ENCODE assay signal across 18 cellular contexts in genomic region chr1:175168782-175169181, GRCh38. TPM values are rescaled to one million over a fixed set of nuclear protein-coding genes. Genes with fewer than 3 reads are reported as not detected.
A peak's percentile ranks its signal among the peaks of the same experiment; 100 is the strongest.
DNase-seq lines count a peak whose midpoint lies in the region; ATAC-seq lines count a peak whose summit lies in the region.
"Had no signal": no experiment of that assay in that cellular context is flagged by ENCODE, and none has a peak within 500 bp of the region (broad histone marks: within the 10 kb centered on the region; RNA-seq: fewer than 3 reads in every experiment).

No MANE protein-coding gene starts in this region.

- peaks cover 77% of the 10 kb centered on the region for H3K36me3 Mint-ChIP-seq in activated T-cell treated with anti-CD3 and anti-CD28 coated beads, Interleukin-2, amount 50 U/mL, for 24 hours (ENCODE audit: low read depth)
- peaks cover 5 to 21% of the 10 kb centered on the region in 2 donors for H3K36me3 Mint-ChIP-seq in activated T-cell treated with anti-CD3 and anti-CD28 coated beads, Interleukin-2, amount 50 U/mL, for 72 hours (ENCODE audit: insufficient read depth in 2 of 2)
- peaks cover 51% of the 10 kb centered on the region for H3K36me3 Mint-ChIP-seq in activated T-helper 1 cell treated with anti-CD3 and anti-CD28 coated beads, Interleukin-12 subunit alpha, Interleukin-12 subunit beta, Interleukin-2, Interleukin-4 antibody, amounts not matched to agents 30 ng/mL and 10 ng/mL and 1 ng/mL, durations not matched to agents 14 hours and 24 hours and 36 hours (ENCODE audit: low read depth)
- H3K36me3 Mint-ChIP-seq in naive thymus-derived CD8-positive, alpha-beta T cell: peaks cover 7 to 88% (median 8%) of the 10 kb centered on the region in 3 donors

- intact Hi-C loops in activated T-helper 1 cell treated with anti-CD3 and anti-CD28 coated beads, Interleukin-12 subunit alpha, Interleukin-12 subunit beta, Interleukin-2, Interleukin-4 antibody, amounts not matched to agents 30 ng/mL and 10 ng/mL and 1 ng/mL, durations not matched to agents 14 hours and 24 hours and 36 hours (cut with micrococcal nuclease): no loop called here

- H3K27ac Mint-ChIP-seq in activated T-cell treated with anti-CD3 and anti-CD28 coated beads, Interleukin-2, amount 50 U/mL, for 24 hours: peak overlapping the region; percentile 83
- H3K27ac Mint-ChIP-seq in activated T-cell treated with anti-CD3 and anti-CD28 coated beads, Interleukin-2, amount 50 U/mL, for 72 hours: no peak overlapping the region
- peak overlapping the region; percentile 45 for H3K27ac Mint-ChIP-seq in activated T-helper 1 cell treated with anti-CD3 and anti-CD28 coated beads, Interleukin-12 subunit alpha, Interleukin-12 subunit beta, Interleukin-2, Interleukin-4 antibody, amounts not matched to agents 30 ng/mL and 10 ng/mL and 1 ng/mL, durations not matched to agents 14 hours and 24 hours and 36 hours
- peak overlapping the region in 7 of 10 donors; percentile 21 to 90 (median 64) for H3K27ac Mint-ChIP-seq in naive thymus-derived CD8-positive, alpha-beta T cell
- H3K27ac Mint-ChIP-seq: dendritic cell treated with granulocyte-macrophage colony-stimulating factor and Interleukin-4, amounts not matched to agents 40 ng/mL and 50 ng/mL, for 4 days had no signal

- no peaks in the 10 kb centered on the region for H3K9me3 Mint-ChIP-seq in activated T-cell treated with anti-CD3 and anti-CD28 coated beads, Interleukin-2, amount 50 U/mL, for 24 hours
- no peaks in the 10 kb centered on the region for H3K9me3 Mint-ChIP-seq in activated T-cell treated with anti-CD3 and anti-CD28 coated beads, Interleukin-2, amount 50 U/mL, for 72 hours
- no peaks in the 10 kb centered on the region for H3K9me3 Mint-ChIP-seq in activated T-helper 1 cell treated with anti-CD3 and anti-CD28 coated beads, Interleukin-12 subunit alpha, Interleukin-12 subunit beta, Interleukin-2, Interleukin-4 antibody, amounts not matched to agents 30 ng/mL and 10 ng/mL and 1 ng/mL, durations not matched to agents 14 hours and 24 hours and 36 hours
- no peaks in the 10 kb centered on the region for H3K9me3 Mint-ChIP-seq in naive thymus-derived CD8-positive, alpha-beta T cell
- H3K9me3 Mint-ChIP-seq: CD8-positive, alpha-beta T cell; dendritic cell treated with granulocyte-macrophage colony-stimulating factor and Interleukin-4, amounts not matched to agents 40 ng/mL and 50 ng/mL, for 4 days had no signal

- peaks cover 48% of the 10 kb centered on the region for H3K4me1 Mint-ChIP-seq in activated T-cell treated with anti-CD3 and anti-CD28 coated beads, Interleukin-2, amount 50 U/mL, for 24 hours (ENCODE audit: low read depth)
- peaks cover 41% of the 10 kb centered on the region for H3K4me1 Mint-ChIP-seq in activated T-cell treated with anti-CD3 and anti-CD28 coated beads, Interleukin-2, amount 50 U/mL, for 72 hours (ENCODE audit: low read depth)
- peaks cover 53% of the 10 kb centered on the region for H3K4me1 Mint-ChIP-seq in activated T-helper 1 cell treated with anti-CD3 and anti-CD28 coated beads, Interleukin-12 subunit alpha, Interleukin-12 subunit beta, Interleukin-2, Interleukin-4 antibody, amounts not matched to agents 30 ng/mL and 10 ng/mL and 1 ng/mL, durations not matched to agents 14 hours and 24 hours and 36 hours (ENCODE audit: low read depth)
- H3K4me1 Mint-ChIP-seq in naive thymus-derived CD8-positive, alpha-beta T cell: peaks cover 46 to 77% (median 55%) of the 10 kb centered on the region in 4 donors

- DNase-seq in activated T-cell treated with anti-CD3 and anti-CD28 coated beads, Interleukin-2, amount 50 U/mL, for 24 hours: no peak
- no peak for DNase-seq in activated T-cell treated with anti-CD3 and anti-CD28 coated beads, Interleukin-2, amount 50 U/mL, for 72 hours
- DNase-seq in NCI-H69 (lab: John Stamatoyannopoulos, UW) (peak; percentile 24), T-helper 1 cell (no peak)
- no peak for DNase-seq in activated T-helper 1 cell treated with anti-CD3 and anti-CD28 coated beads, Interleukin-12 subunit alpha, Interleukin-12 subunit beta, Interleukin-2, Interleukin-4 antibody, amounts not matched to agents 30 ng/mL and 10 ng/mL and 1 ng/mL, durations not matched to agents 14 hours and 24 hours and 36 hours (ENCODE audit: low spot score)
- DNase-seq in naive thymus-derived CD8-positive, alpha-beta T cell: no peak
- DNase-seq: ACHN; CD8-positive, alpha-beta T cell; DND-41; glutamatergic neuron; NCI-H524 treated with DMSO at 0.1 percent for 48 hours; ovary; sigmoid colon; T-helper 9 cell; upper lobe of right lung had no signal

- H3K4me3 Mint-ChIP-seq in activated T-cell treated with anti-CD3 and anti-CD28 coated beads, Interleukin-2, amount 50 U/mL, for 24 hours: no peak overlapping the region
- H3K4me3 Mint-ChIP-seq in activated T-cell treated with anti-CD3 and anti-CD28 coated beads, Interleukin-2, amount 50 U/mL, for 72 hours: no peak overlapping the region
- H3K4me3 Mint-ChIP-seq in activated T-helper 1 cell treated with anti-CD3 and anti-CD28 coated beads, Interleukin-12 subunit alpha, Interleukin-12 subunit beta, Interleukin-2, Interleukin-4 antibody, amounts not matched to agents 30 ng/mL and 10 ng/mL and 1 ng/mL, durations not matched to agents 14 hours and 24 hours and 36 hours: no peak overlapping the region
- no peak overlapping the region for H3K4me3 Mint-ChIP-seq in naive thymus-derived CD8-positive, alpha-beta T cell
- H3K4me3 Mint-ChIP-seq: CD8-positive, alpha-beta T cell; dendritic cell treated with granulocyte-macrophage colony-stimulating factor and Interleukin-4, amounts not matched to agents 40 ng/mL and 50 ng/mL, for 4 days had no signal

- POLR2A ChIA-PET in naive thymus-derived CD8-positive, alpha-beta T cell (lab: Charles Lee): interaction anchor here (1.0 to 1.2 kb wide), 2 partner anchors 14 to 20 kb away, joined by 3 read pairs; no protein-coding TSS in a partner anchor

- ATAC-seq in activated T-cell treated with anti-CD3 and anti-CD28 coated beads, Interleukin-2, amount 50 U/mL, for 72 hours (replicated peaks in 1 of 2): no peak
- ATAC-seq in naive thymus-derived CD8-positive, alpha-beta T cell: no peak
- ATAC-seq in HG02973 (IDR thresholded peaks at IDR 0.05; ENCODE audit: unreplicated experiment) (no peak), GM18502 (IDR thresholded peaks at IDR 0.05; ENCODE audit: poor library complexity, unreplicated experiment) (no peak)
- ATAC-seq: CD8-positive, alpha-beta T cell; upper lobe of right lung had no signal

- H3K27me3 Mint-ChIP-seq in activated T-cell treated with anti-CD3 and anti-CD28 coated beads, Interleukin-2, amount 50 U/mL, for 24 hours: no peaks in the 10 kb centered on the region
- H3K27me3 Mint-ChIP-seq in activated T-cell treated with anti-CD3 and anti-CD28 coated beads, Interleukin-2, amount 50 U/mL, for 72 hours (ENCODE audit: low read depth): no peaks in the 10 kb centered on the region
- H3K27me3 Mint-ChIP-seq in activated T-helper 1 cell treated with anti-CD3 and anti-CD28 coated beads, Interleukin-12 subunit alpha, Interleukin-12 subunit beta, Interleukin-2, Interleukin-4 antibody, amounts not matched to agents 30 ng/mL and 10 ng/mL and 1 ng/mL, durations not matched to agents 14 hours and 24 hours and 36 hours (ENCODE audit: insufficient read depth): no peaks in the 10 kb centered on the region
- no peaks in the 10 kb centered on the region for H3K27me3 Mint-ChIP-seq in naive thymus-derived CD8-positive, alpha-beta T cell
- H3K27me3 Mint-ChIP-seq: dendritic cell treated with granulocyte-macrophage colony-stimulating factor and Interleukin-4, amounts not matched to agents 40 ng/mL and 50 ng/mL, for 4 days had no signal

RNA-seq across cellular contexts. Expression of gene KIAA0040, which starts 23.8 kb away (rescaled TPM):
- 10 to 100 TPM; 33.4 to 37.4 TPM for total RNA-seq in activated T-cell treated with anti-CD3 and anti-CD28 coated beads, Interleukin-2, amount 50 U/mL, for 72 hours
- 43.8 and 45.6 TPM in 2 replicates for total RNA-seq in activated T-helper 1 cell treated with anti-CD3 and anti-CD28 coated beads, Interleukin-12 subunit alpha, Interleukin-12 subunit beta, Interleukin-2, Interleukin-4 antibody, amounts not matched to agents 30 ng/mL and 10 ng/mL and 1 ng/mL, durations not matched to agents 14 hours and 24 hours and 36 hours
- 10 to 100 TPM; 25.1 to 25.7 TPM for total RNA-seq in naive thymus-derived CD8-positive, alpha-beta T cell
- polyA plus RNA-seq in naive thymus-derived CD8-positive, alpha-beta T cell: 10 to 100 TPM; 26.0 to 32.5 (median 28.9) TPM
